31 cellular contexts compared by ENCODE assay signal in the genomic region with DNA sequence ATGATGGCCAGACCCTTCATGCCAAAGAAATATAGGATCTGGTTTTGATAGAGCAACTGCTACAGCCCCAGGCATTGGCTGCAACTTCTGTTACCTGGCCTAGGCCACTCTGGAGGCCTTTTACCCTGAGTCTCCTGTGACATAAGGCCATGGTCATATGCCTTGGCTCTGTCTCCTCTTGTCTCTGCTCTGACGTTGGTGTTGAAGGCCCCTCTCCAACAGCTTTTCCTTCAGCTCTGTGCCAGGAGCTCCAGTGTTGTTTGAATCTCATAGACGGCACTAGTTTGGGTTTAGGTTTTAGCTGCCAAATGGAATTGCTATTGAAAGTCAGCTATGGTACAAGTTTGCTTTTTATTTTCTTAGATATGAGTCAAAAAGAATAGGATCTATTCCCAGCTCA. TPM values are rescaled to one million over a fixed set of nuclear protein-coding genes. Genes with fewer than 3 reads are reported as not detected.
DNase-seq lines count a peak whose midpoint lies in the region; ATAC-seq and TF ChIP-seq lines count a peak whose summit lies in the region.
"Had no signal": no experiment of that assay in that cellular context is flagged by ENCODE, and none has a peak within 500 bp of the region (broad histone marks: within the 10 kb centered on the region; RNA-seq: fewer than 3 reads in every experiment).

No MANE protein-coding gene starts in this region.

- no peak for DNase-seq in Right ventricle myocardium inferior (ENCODE audit: missing footprints)
- no peak for DNase-seq in cardiac septum (ENCODE audit: low spot score)
- DNase-seq in left cardiac atrium, result peak; percentile 29
- no peak for DNase-seq in omental fat pad (ENCODE audit: low spot score)
- DNase-seq in aorta, result no peak
- no peak for DNase-seq in EL
- no peak for DNase-seq in iPS-NIHi11 (ENCODE audit: low spot score)
- DNase-seq: activated CD4-positive, alpha-beta T cell treated with anti-CD3 and anti-CD28 coated beads for 48 hours; activated gamma-delta T cell; activated naive CD8-positive, alpha-beta T cell treated with anti-CD3 and anti-CD28 coated beads, Interleukin-2, amount 10 ng/mL, durations not matched to agents 7 days and 5 days; activated T-cell treated with anti-CD3 and anti-CD28 coated beads, Interleukin-2, amount 50 U/mL, for 24 hours; brain microvascular endothelial cell; effector CD8-positive, alpha-beta T cell; foreskin keratinocyte; GOT3; natural killer cell; NCI-H1048; NCI-H1694; NCI-H2171; NCI-H526; right lobe of liver; stimulated activated CD4-positive, alpha-beta T cell treated with anti-CD3 and anti-CD28 coated beads, Interleukin-4, amount 100 ng/mL, for 24 hours; SW 1271; T1000; WERI-Rb-1 had no signal

- H3K27me3 ChIP-seq in aorta (ENCODE audit: control insufficient read depth in 1 of 2, insufficient read depth in 2 of 2, low read length in 1 of 2), result no peaks in the 10 kb centered on the region
- H3K27me3 ChIP-seq: brain microvascular endothelial cell, foreskin keratinocyte, right lobe of liver had no signal

- ATAC-seq in Right ventricle myocardium inferior, result peak; percentile 76
- peak; percentile 76 to 77 for ATAC-seq in left cardiac atrium
- peak; percentile 26 for ATAC-seq in omental fat pad (ENCODE audit: low FRiP score)
- peak; percentile 42 for ATAC-seq in aorta (ENCODE audit: low FRiP score)
- no peak for ATAC-seq in GM19467 (IDR thresholded peaks at IDR 0.05; ENCODE audit: unreplicated experiment)
- ATAC-seq: foreskin keratinocyte; GM12878; natural killer cell; Panc1; right lobe of liver; stimulated activated memory B cell treated with anti-CD40 and anti-IgM and Interleukin-4, amounts not matched to agents 10 μg/mL and 1 μg/mL and 100 μg/mL, for 72 hours had no signal

- H3K4me3 ChIP-seq in aorta (ENCODE audit: low read length in 2 of 2), result no peak overlapping the region
- H3K4me3 ChIP-seq: GM12878, right lobe of liver had no signal

- H3K9me3 ChIP-seq in aorta (ENCODE audit: control insufficient read depth, low read length), result no peaks in the 10 kb centered on the region
- H3K9me3 ChIP-seq: right lobe of liver had no signal

- 2 to 6% methylated on average over 2 of the region's 2 CpGs for WGBS in aorta, 2 donors

- intact Hi-C loops in Right ventricle myocardium inferior (cut with DNase I) (no loop called here), cardiac septum (cut with DNase I) (no loop called here), left cardiac atrium (cut with DNase I) (no loop called here), aorta (cut with DNase I) (loop anchor here in 1 of 2 donors (10.0 kb wide), 1 partner anchor 653 kb away; no protein-coding TSS in a partner anchor)

- H3K4me1 ChIP-seq in aorta (ENCODE audit: control insufficient read depth in 1 of 2, insufficient read depth in 2 of 2, low read length in 2 of 2), result peaks cover 0 to 3% of the 10 kb centered on the region in 2 donors
- H3K4me1 ChIP-seq: foreskin keratinocyte, parathyroid adenoma, right lobe of liver had no signal

- H3K27ac ChIP-seq in aorta (ENCODE audit: low read depth in 1 of 2, low read length in 2 of 2), result peak overlapping the region; percentile 31 to 89
- H3K27ac ChIP-seq: 22Rv1, brain microvascular endothelial cell, foreskin keratinocyte, parathyroid adenoma, right lobe of liver, WERI-Rb-1 had no signal

- TF ChIP-seq CTCF in omental fat pad (IDR thresholded peaks at IDR 0.05), result no peak

- peaks cover 0 to 2% of the 10 kb centered on the region in 2 donors for H3K36me3 ChIP-seq in aorta (ENCODE audit: control insufficient read depth in 1 of 2, insufficient read depth in 2 of 2, low read length in 1 of 2)
- H3K36me3 ChIP-seq: brain microvascular endothelial cell had no signal

RNA-seq across cellular contexts. Expression of gene TTLL5, which starts 41.1 kb away (rescaled TPM):
- total RNA-seq in Right ventricle myocardium inferior, result 17.8 TPM
- 17.5 TPM for total RNA-seq in cardiac septum
- total RNA-seq in left cardiac atrium, result 10 to 100 TPM; 18.1 to 21.1 TPM
- total RNA-seq in omental fat pad, result 10 to 100 TPM; 17.3 to 28.2 (median 22.2) TPM
- total RNA-seq in aorta, result 10 to 100 TPM; 27.5 to 40.8 TPM
- 10 to 100 TPM in 1 of 2 donors, 1 to 10 TPM in 1; 7.7 to 18.2 TPM for polyA plus RNA-seq in aorta

RNA-seq across cellular contexts. Expression of gene ERG28, which starts 41.4 kb away (rescaled TPM):
- 6.5 TPM for total RNA-seq in Right ventricle myocardium inferior
- total RNA-seq in cardiac septum, result 7.5 TPM
- total RNA-seq in left cardiac atrium, result 1 to 10 TPM; 8.8 to 9.0 TPM
- total RNA-seq in omental fat pad, result 1 to 10 TPM; 3.6 to 5.5 (median 5.1) TPM
- total RNA-seq in aorta, result 10 to 100 TPM; 10.4 to 11.5 TPM
- 10 to 100 TPM; 10.9 to 11.9 TPM for polyA plus RNA-seq in aorta
